ENCODE assay signal across 18 cellular contexts in the genomic region with DNA sequence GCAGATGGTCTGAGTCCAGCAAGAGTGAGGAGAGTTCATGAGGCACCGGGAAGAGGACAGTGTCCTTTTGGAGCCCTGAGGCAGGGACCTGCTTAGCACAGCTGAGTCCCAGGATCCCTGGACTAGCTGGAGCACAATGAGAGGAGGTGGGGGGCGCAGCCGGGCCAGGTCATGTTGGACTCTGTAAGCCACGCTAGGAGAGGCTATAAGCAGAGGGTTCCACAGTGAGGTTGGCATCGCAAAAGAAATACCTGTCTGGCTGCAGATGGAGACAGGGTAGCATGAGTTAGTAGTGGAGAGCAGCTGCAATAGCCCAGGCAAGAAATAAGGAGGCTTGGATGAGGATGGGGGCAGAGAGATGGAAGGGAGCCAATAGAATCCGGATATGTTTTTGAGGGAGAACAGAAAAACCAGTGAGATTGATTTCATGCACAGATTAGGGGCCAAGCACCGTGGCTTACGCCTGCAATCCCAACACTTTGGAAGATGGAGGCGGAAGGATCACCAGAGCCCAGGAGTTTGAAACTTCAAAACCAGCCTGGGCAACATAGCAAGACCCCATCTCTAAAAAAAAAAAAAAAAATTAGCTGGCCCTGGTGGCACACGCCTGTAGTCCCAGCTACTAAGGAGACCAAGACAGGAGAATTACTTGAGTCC.
DNase-seq lines count a peak whose midpoint lies in the region; ATAC-seq and TF ChIP-seq lines count a peak whose summit lies in the region.
"Had no signal": no experiment of that assay in that cellular context is flagged by ENCODE, and none has a peak within 500 bp of the region (broad histone marks: within the 10 kb centered on the region; RNA-seq: fewer than 3 reads in every experiment).

No MANE protein-coding gene starts in this region.

- no peak for ATAC-seq in natural killer cell treated with Interleukin-12 subunit alpha and Interleukin-12 subunit beta and Interleukin-15 and Interleukin-18, amount 100 ng/mL, for 72 hours
- ATAC-seq in natural killer cell (no peak), GM19455 (IDR thresholded peaks at IDR 0.05; ENCODE audit: unreplicated experiment) (no peak)
- ATAC-seq: HCT116 had no signal

- peak overlapping the region; percentile 52 for H3K4me3 Mint-ChIP-seq in natural killer cell treated with Interleukin-12 subunit alpha and Interleukin-12 subunit beta and Interleukin-15 and Interleukin-18, amount 100 ng/mL, for 72 hours
- H3K4me3 Mint-ChIP-seq in natural killer cell: no peak overlapping the region
- H3K4me3 Mint-ChIP-seq: activated T-cell treated with anti-CD3 and anti-CD28 coated beads, Interleukin-2, amount 50 U/mL, for 4 hours; central memory CD8-positive, alpha-beta T cell had no signal

- DNase-seq in natural killer cell treated with Interleukin-12 subunit alpha and Interleukin-12 subunit beta and Interleukin-15 and Interleukin-18, amount 100 ng/mL, for 72 hours (ENCODE audit: low spot score): no peak
- DNase-seq in natural killer cell: no peak
- DNase-seq in esophagus squamous epithelium (lab: John Stamatoyannopoulos, UW): no peak
- DNase-seq in posterior vena cava (ENCODE audit: low spot score): peak; percentile 66
- no peak for DNase-seq in stimulated activated naive CD4-positive, alpha-beta T cell (lab: John Stamatoyannopoulos, UW)
- no peak for DNase-seq in AG08395 (ENCODE audit: low spot score)
- no peak for DNase-seq in dorsolateral prefrontal cortex
- DNase-seq: activated CD4-positive, alpha-beta T cell treated with anti-CD3 and anti-CD28 coated beads, Interleukin-2, amount 50 U/mL, for 1 hour; effector memory CD4-positive, alpha-beta T cell; Kasumi-1; kidney; NCI-H1417 treated with DMSO at 0.1 percent for 48 hours; RPMI8226 had no signal

- H3K36me3 Mint-ChIP-seq in natural killer cell treated with Interleukin-12 subunit alpha and Interleukin-12 subunit beta and Interleukin-15 and Interleukin-18, amount 100 ng/mL, for 72 hours: no peaks in the 10 kb centered on the region
- no peaks in the 10 kb centered on the region for H3K36me3 Mint-ChIP-seq in natural killer cell

- TF ChIP-seq POLR2A in esophagus squamous epithelium (IDR thresholded peaks at IDR 0.05): no peak

- H3K4me3 ChIP-seq in esophagus squamous epithelium (no peak overlapping the region), dorsolateral prefrontal cortex (peak overlapping the region in 22 of 59 donors; percentile 4 to 48 (median 31))

- H3K27me3 ChIP-seq in esophagus squamous epithelium (no peaks in the 10 kb centered on the region), dorsolateral prefrontal cortex (no peaks in the 10 kb centered on the region)

- TF ChIP-seq CTCF in natural killer cell (IDR thresholded peaks at IDR 0.05): no peak
- TF ChIP-seq CTCF in esophagus squamous epithelium (IDR thresholded peaks at IDR 0.05): no peak
- no peak for TF ChIP-seq CTCF in dorsolateral prefrontal cortex (IDR thresholded peaks at IDR 0.05 in 54 of 56, conservative IDR thresholded peaks at IDR 0.05 in 2 of 56; ENCODE audit: low read depth in 1 of 56, partially characterized antibody in 56 of 56)

- H3K9me3 Mint-ChIP-seq in natural killer cell treated with Interleukin-12 subunit alpha and Interleukin-12 subunit beta and Interleukin-15 and Interleukin-18, amount 100 ng/mL, for 72 hours: no peaks in the 10 kb centered on the region
- no peaks in the 10 kb centered on the region for H3K9me3 Mint-ChIP-seq in natural killer cell
- H3K9me3 Mint-ChIP-seq: central memory CD8-positive, alpha-beta T cell had no signal

- WGBS in esophagus squamous epithelium, 2 donors: 87% methylated on average over 10 of the region's 10 CpGs

- H3K4me1 Mint-ChIP-seq in natural killer cell treated with Interleukin-12 subunit alpha and Interleukin-12 subunit beta and Interleukin-15 and Interleukin-18, amount 100 ng/mL, for 72 hours (ENCODE audit: low read depth in 2 of 2): peaks cover 16% of the 10 kb centered on the region in 2 donors
- peaks cover 0 to 13% of the 10 kb centered on the region in 2 donors for H3K4me1 Mint-ChIP-seq in natural killer cell

- peaks cover 0 to 17% (median 4%) of the 10 kb centered on the region in 3 donors for H3K4me1 ChIP-seq in esophagus squamous epithelium
- H3K4me1 ChIP-seq: parathyroid adenoma had no signal

- H3K36me3 ChIP-seq in esophagus squamous epithelium: no peaks in the 10 kb centered on the region

- peak overlapping the region; percentile 23 to 80 for H3K27ac Mint-ChIP-seq in natural killer cell treated with Interleukin-12 subunit alpha and Interleukin-12 subunit beta and Interleukin-15 and Interleukin-18, amount 100 ng/mL, for 72 hours
- peak overlapping the region in 1 of 2 donors; percentile 48 for H3K27ac Mint-ChIP-seq in natural killer cell

- H3K27me3 Mint-ChIP-seq in natural killer cell treated with Interleukin-12 subunit alpha and Interleukin-12 subunit beta and Interleukin-15 and Interleukin-18, amount 100 ng/mL, for 72 hours: no peaks in the 10 kb centered on the region
- H3K27me3 Mint-ChIP-seq in natural killer cell (ENCODE audit: low read depth in 2 of 2): no peaks in the 10 kb centered on the region

- H3K27ac ChIP-seq in esophagus squamous epithelium: peak overlapping the region in 3 of 4 donors; percentile 32 to 65 (median 62)
- H3K27ac ChIP-seq in dorsolateral prefrontal cortex: peak overlapping the region in 9 of 59 donors; percentile 4 to 49 (median 42)
- H3K27ac ChIP-seq: parathyroid adenoma had no signal

- intact Hi-C loops in natural killer cell (cut with micrococcal nuclease) (no loop called here), esophagus squamous epithelium (cut with DNase I) (no loop called here), posterior vena cava (cut with DNase I) (no loop called here), dorsolateral prefrontal cortex (cut with DNase I) (no loop called here)

- H3K9me3 ChIP-seq in esophagus squamous epithelium: no peaks in the 10 kb centered on the region
